Comparison of ENCODE assay signal across 13 cellular contexts in genomic region chr7:157650801-157651200, GRCh38.
DNase-seq lines count a peak whose midpoint lies in the region; TF ChIP-seq lines count a peak whose summit lies in the region.
"Had no signal": no experiment of that assay in that cellular context is flagged by ENCODE, and none has a peak within 500 bp of the region (broad histone marks: within the 10 kb centered on the region; RNA-seq: fewer than 3 reads in every experiment).

No MANE protein-coding gene starts in this region.

- H3K79me2 ChIP-seq in neural progenitor cell (ENCODE audit: low read depth): no peaks in the 10 kb centered on the region

- H3K4me2 ChIP-seq in neural progenitor cell: no peak overlapping the region

- no peak for TF ChIP-seq CTCF in endothelial cell (IDR thresholded peaks at IDR 0.05; ENCODE audit: unreplicated experiment)
- no peak for TF ChIP-seq CTCF in neural progenitor cell (IDR thresholded peaks at IDR 0.05)
- no peak for TF ChIP-seq CTCF in spleen (IDR thresholded peaks at IDR 0.05 in 8 of 11, conservative IDR thresholded peaks at IDR 0.05 in 3 of 11)

- no peaks in the 10 kb centered on the region for H4K20me1 ChIP-seq in neural progenitor cell (ENCODE audit: low read depth)

- 89 to 97% (median 94%) methylated on average over 19 of the region's 19 CpGs for WGBS in spleen, 5 donors

- CTCF ChIA-PET in HEK293T (lab: Yijun Ruan, JAX): no interaction called here

- DNase-seq in H7 (peak; percentile 36), endothelial cell (ENCODE audit: low spot score) (no peak), neural progenitor cell (ENCODE audit: low spot score) (no peak), spleen (peak; percentile 72), COR-L47 (lab: John Stamatoyannopoulos, UW) (no peak), NCI-H2107 treated with DMSO at 0.1 percent for 48 hours (lab: John Stamatoyannopoulos, UW; ENCODE audit: unreplicated experiment) (no peak), HEK293T (ENCODE audit: extremely low spot score) (no peak)
- DNase-seq: C1 segment of cervical spinal cord; CD4-positive, alpha-beta memory T cell; DMS153; DMS79 treated with DMSO at 0.1 percent for 48 hours; EL had no signal

- H3K9me3 Mint-ChIP-seq in endothelial cell (ENCODE audit: unreplicated experiment): peaks cover 14% of the 10 kb centered on the region
- peaks cover 4% of the 10 kb centered on the region for H3K9me3 Mint-ChIP-seq in neural progenitor cell

- POLR2A ChIA-PET in HEK293T (lab: Yijun Ruan, JAX): no interaction called here

- H3K27ac ChIP-seq in neural progenitor cell (no peak overlapping the region), spleen (no peak overlapping the region)

- H3K27ac Mint-ChIP-seq in endothelial cell (ENCODE audit: unreplicated experiment) (no peak overlapping the region), neural progenitor cell (peak overlapping the region; percentile 7)
- H3K27ac Mint-ChIP-seq: B cell; CD4-positive, alpha-beta memory T cell had no signal

- TF ChIP-seq POLR2A in spleen (IDR thresholded peaks at IDR 0.05): no peak

- H2AFZ ChIP-seq in neural progenitor cell (replicated peaks): no peak overlapping the region

- H3K4me3 ChIP-seq in H7 (ENCODE audit: insufficient read depth, low read depth, low read length) (no peak overlapping the region), neural progenitor cell (no peak overlapping the region), spleen (no peak overlapping the region)

- H3K4me1 Mint-ChIP-seq in endothelial cell (ENCODE audit: unreplicated experiment) (no peaks in the 10 kb centered on the region), neural progenitor cell (no peaks in the 10 kb centered on the region)
- H3K4me1 Mint-ChIP-seq: B cell had no signal

- H3K36me3 ChIP-seq in H7 (replicated peaks; ENCODE audit: control insufficient read depth, insufficient read depth, low read length) (no peaks in the 10 kb centered on the region), neural progenitor cell (no peaks in the 10 kb centered on the region), spleen (no peaks in the 10 kb centered on the region)

- H3K4me3 Mint-ChIP-seq in endothelial cell (ENCODE audit: unreplicated experiment): peak overlapping the region; percentile 72
- H3K4me3 Mint-ChIP-seq in neural progenitor cell: no peak overlapping the region
- H3K4me3 Mint-ChIP-seq: B cell; CD4-positive, alpha-beta memory T cell had no signal

- no peaks in the 10 kb centered on the region for H3K27me3 ChIP-seq in H7 (ENCODE audit: control insufficient read depth, insufficient read depth, low read length)
- H3K27me3 ChIP-seq in neural progenitor cell: no peaks in the 10 kb centered on the region
- peaks cover 0 to 5% (median 0%) of the 10 kb centered on the region in 7 donors for H3K27me3 ChIP-seq in spleen (replicated peaks in 1 of 7)

- H3K4me1 ChIP-seq in neural progenitor cell (no peaks in the 10 kb centered on the region), spleen (no peaks in the 10 kb centered on the region)

- H3K9me3 ChIP-seq in neural progenitor cell (ENCODE audit: low read depth) (no peaks in the 10 kb centered on the region), spleen (no peaks in the 10 kb centered on the region)

- no peaks in the 10 kb centered on the region for H3F3A ChIP-seq in neural progenitor cell (ENCODE audit: low read depth)

- intact Hi-C loops in spleen (cut with DNase I; ENCODE audit: low total_unique reads): no loop called here

- no peak overlapping the region for H3K9ac ChIP-seq in neural progenitor cell

- H3K27me3 Mint-ChIP-seq in endothelial cell (ENCODE audit: unreplicated experiment): peaks cover 16% of the 10 kb centered on the region
- peaks cover 8% of the 10 kb centered on the region for H3K27me3 Mint-ChIP-seq in neural progenitor cell (ENCODE audit: insufficient read depth, low read depth)
- H3K27me3 Mint-ChIP-seq: B cell; CD4-positive, alpha-beta memory T cell had no signal

- H3K36me3 Mint-ChIP-seq in endothelial cell (ENCODE audit: low read depth, unreplicated experiment) (peaks cover 9% of the 10 kb centered on the region), neural progenitor cell (peaks cover 38% of the 10 kb centered on the region)
- H3K36me3 Mint-ChIP-seq: CD4-positive, alpha-beta memory T cell had no signal

TF ChIP-seq in HEK293T, 16 proteins besides CTCF, POLR2A, EP300 and RAD21:
- TF ChIP-seq NFRKB (IDR thresholded peaks at IDR 0.05): no peak

Comparison
In these comparisons a context has a peak if more than half of its experiments do, and no peak if none do; other contexts are left out.
1. DNase-seq: peak in H7 (single experiment) and spleen (single experiment); none in endothelial cell (single experiment), neural progenitor cell (single experiment), COR-L47 (single experiment), NCI-H2107 treated with DMSO at 0.1 percent for 48 hours (single experiment) and HEK293T (single experiment).